20 cellular contexts compared by ENCODE assay signal in the genomic region with DNA sequence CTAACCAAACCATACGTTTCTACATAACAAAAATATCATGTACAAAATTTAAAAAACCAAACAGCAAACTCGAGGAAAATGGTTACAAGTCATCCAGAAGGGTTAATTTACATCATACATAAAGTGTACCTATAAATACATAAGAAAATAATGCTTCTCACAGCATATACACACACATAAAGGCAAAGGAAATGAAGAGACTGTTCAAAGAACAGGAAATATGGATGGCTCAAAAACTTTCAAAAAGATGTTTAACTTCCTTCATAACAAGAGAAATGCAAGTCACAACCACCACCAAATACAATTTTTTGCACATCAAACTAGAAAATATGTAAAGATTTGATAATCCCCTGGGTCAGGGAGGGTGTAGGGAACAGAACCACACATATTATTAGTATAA.
"Had no signal": no experiment of that assay in that cellular context is flagged by ENCODE, and none has a peak within 500 bp of the region (broad histone marks: within the 10 kb centered on the region; RNA-seq: fewer than 3 reads in every experiment).

No MANE protein-coding gene starts in this region.

- H3K36me3 ChIP-seq: esophagus squamous epithelium, lower lobe of right lung, neutrophil, pancreas, right lobe of liver, stomach, tibial artery had no signal

- H3K27ac ChIP-seq: esophagus squamous epithelium, lower lobe of right lung, neutrophil, pancreas, right lobe of liver, stomach, tibial artery had no signal

- H3K4me3 Mint-ChIP-seq: effector memory CD8-positive, alpha-beta T cell; natural killer cell treated with Interleukin-12 subunit alpha and Interleukin-12 subunit beta and Interleukin-15 and Interleukin-18, amount 100 ng/mL, for 72 hours; neural crest cell; stimulated activated naive B cell treated with anti-CD40 and anti-IgM and Interleukin-4, amounts not matched to agents 10 μg/mL and 1 μg/mL and 100 μg/mL, for 72 hours; type B pancreatic cell had no signal

- H3K27me3 Mint-ChIP-seq: type B pancreatic cell had no signal

- H3K9me3 Mint-ChIP-seq: effector memory CD8-positive, alpha-beta T cell; natural killer cell treated with Interleukin-12 subunit alpha and Interleukin-12 subunit beta and Interleukin-15 and Interleukin-18, amount 100 ng/mL, for 72 hours; neural crest cell; stimulated activated naive B cell treated with anti-CD40 and anti-IgM and Interleukin-4, amounts not matched to agents 10 μg/mL and 1 μg/mL and 100 μg/mL, for 72 hours; type B pancreatic cell had no signal

- H3K4me3 ChIP-seq: esophagus squamous epithelium, lower lobe of right lung, pancreas, right lobe of liver, stomach, tibial artery had no signal

- H3K9me3 ChIP-seq: esophagus squamous epithelium, lower lobe of right lung, neutrophil, pancreas, right lobe of liver, stomach, tibial artery had no signal

- H3K27ac Mint-ChIP-seq: effector memory CD8-positive, alpha-beta T cell; natural killer cell treated with Interleukin-12 subunit alpha and Interleukin-12 subunit beta and Interleukin-15 and Interleukin-18, amount 100 ng/mL, for 72 hours; stimulated activated naive B cell treated with anti-CD40 and anti-IgM and Interleukin-4, amounts not matched to agents 10 μg/mL and 1 μg/mL and 100 μg/mL, for 72 hours; type B pancreatic cell had no signal

- ATAC-seq: effector memory CD8-positive, alpha-beta T cell; left ventricle myocardium superior; lower lobe of right lung; natural killer cell treated with Interleukin-12 subunit alpha and Interleukin-12 subunit beta and Interleukin-15 and Interleukin-18, amount 100 ng/mL, for 72 hours; pancreas; right lobe of liver had no signal

- H3K27me3 ChIP-seq: esophagus squamous epithelium, pancreas, right lobe of liver had no signal

- H3K36me3 Mint-ChIP-seq: natural killer cell treated with Interleukin-12 subunit alpha and Interleukin-12 subunit beta and Interleukin-15 and Interleukin-18, amount 100 ng/mL, for 72 hours; stimulated activated naive B cell treated with anti-CD40 and anti-IgM and Interleukin-4, amounts not matched to agents 10 μg/mL and 1 μg/mL and 100 μg/mL, for 72 hours had no signal

- DNase-seq: cortex of kidney; effector memory CD8-positive, alpha-beta T cell; erythroblast; esophagus squamous epithelium; foreskin melanocyte; left ventricle myocardium superior; lower lobe of right lung; pancreas; retina; right lobe of liver; small intestine; stimulated activated CD4-positive, alpha-beta T cell treated with anti-CD3 and anti-CD28 coated beads, Interleukin-15, amount 100 ng/mL, for 24 hours; stimulated activated CD4-positive, alpha-beta T cell treated with anti-CD3 and anti-CD28 coated beads, Interleukin-2, amount 100 ng/mL, for 48 hours; stimulated activated naive B cell treated with anti-CD40 and anti-IgM and Interleukin-4, amounts not matched to agents 10 μg/mL and 1 μg/mL and 100 μg/mL, for 72 hours; stomach; tibial artery had no signal
